Comparison of ENCODE assay signal across 9 cellular contexts in the genomic region with DNA sequence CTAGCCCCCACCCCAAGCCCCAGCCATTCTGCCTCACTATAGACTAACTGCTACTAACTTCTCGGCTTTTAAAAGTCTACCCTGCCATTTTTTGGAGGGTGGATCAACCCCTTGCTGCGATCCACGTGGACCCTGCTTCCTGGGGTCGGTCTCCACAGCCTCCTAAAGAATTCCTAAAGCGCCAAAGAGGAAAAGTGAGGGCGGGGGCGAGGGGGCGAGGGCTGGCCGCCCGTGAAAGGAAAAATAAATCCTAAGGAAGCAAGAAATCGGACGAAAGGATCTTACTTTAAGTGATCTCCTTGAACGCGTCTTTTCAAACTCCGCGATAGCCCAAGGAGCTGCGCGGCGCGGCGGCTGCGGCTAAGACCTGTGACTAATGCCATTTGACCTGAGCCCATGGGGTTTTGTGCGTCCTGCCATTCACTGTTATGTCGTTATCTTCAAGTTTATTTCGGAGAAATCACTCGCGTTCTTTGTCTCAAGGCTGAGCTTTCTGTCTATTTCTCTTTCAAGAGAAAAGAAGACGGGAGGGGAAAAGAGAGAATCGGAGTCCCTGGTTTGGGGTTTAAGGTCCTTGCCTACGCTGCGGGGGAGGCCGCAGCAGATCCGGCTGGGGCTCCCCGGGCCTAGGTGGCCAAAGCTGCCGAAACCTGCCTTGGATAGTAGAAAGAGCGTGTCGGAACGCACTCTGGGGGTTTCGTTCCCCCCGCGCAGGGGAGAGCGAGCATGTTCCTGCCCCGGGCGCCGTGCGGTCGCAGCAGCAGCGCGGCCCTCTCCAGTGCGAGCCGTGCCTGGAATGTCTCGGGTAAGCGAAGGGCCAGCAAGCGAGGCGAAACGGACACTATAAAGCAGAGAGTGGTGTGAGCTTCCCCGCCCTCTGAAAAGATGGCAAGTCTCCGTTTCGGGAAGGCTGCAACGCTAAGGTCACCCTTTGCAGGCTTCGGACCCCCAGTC.
DNase-seq lines count a peak whose midpoint lies in the region; ATAC-seq and TF ChIP-seq lines count a peak whose summit lies in the region.
"Had no signal": no experiment of that assay in that cellular context is flagged by ENCODE, and none has a peak within 500 bp of the region (broad histone marks: within the 10 kb centered on the region; RNA-seq: fewer than 3 reads in every experiment).

No MANE protein-coding gene starts in this region.

- H3K4me3 ChIP-seq in WERI-Rb-1 (ENCODE audit: low read depth, low read length) (peak overlapping the region; percentile 48), foreskin fibroblast (ENCODE audit: low read depth in 1 of 2, low read length in 2 of 2) (peak overlapping the region; percentile 18 to 28), retinal pigment epithelial cell (ENCODE audit: low read length) (peak overlapping the region; percentile 32)

- ATAC-seq in HG02852 (IDR thresholded peaks at IDR 0.05; ENCODE audit: unreplicated experiment) (no peak), HG02884 (IDR thresholded peaks at IDR 0.05; ENCODE audit: unreplicated experiment) (no peak)

- in situ Hi-C loops in GM13976 (cut with MboI; ENCODE audit: low sequenced_read_pairs, unreplicated experiment): no loop called here

- H3K36me3 ChIP-seq in WERI-Rb-1: no peaks in the 10 kb centered on the region

- DNase-seq in GM13976 (ENCODE audit: low spot score) (peak; percentile 36), WERI-Rb-1 (peak; percentile 39), foreskin fibroblast (peak; percentile 22 to 65), retinal pigment epithelial cell (ENCODE audit: low read depth) (no peak), hepatic stellate cell (ENCODE audit: low spot score) (no peak), midbrain (lab: John Stamatoyannopoulos, UW) (no peak)
- DNase-seq: occipital lobe had no signal

- TF ChIP-seq CTCF in GM13976 (IDR thresholded peaks at IDR 0.05; ENCODE audit: borderline replicate concordance, control extremely low read depth, extremely low read depth, insufficient read depth, missing control alignments) (no peak), WERI-Rb-1 (IDR thresholded peaks at IDR 0.05; ENCODE audit: low read depth, low read length) (no peak), foreskin fibroblast (IDR thresholded peaks at IDR 0.05; ENCODE audit: low read depth, low read length) (no peak), retinal pigment epithelial cell (conservative IDR thresholded peaks at IDR 0.05; ENCODE audit: low read depth, low read length) (no peak)

- no peaks in the 10 kb centered on the region for H3K9me3 ChIP-seq in WERI-Rb-1 (ENCODE audit: severe bottlenecking)

- H3K27me3 ChIP-seq in WERI-Rb-1 (ENCODE audit: insufficient read depth, low read depth, severe bottlenecking): peaks cover 62% of the 10 kb centered on the region

- no peak overlapping the region for H3K27ac ChIP-seq in WERI-Rb-1

Comparison
In these comparisons a context has a peak if more than half of its experiments do, and no peak if none do; other contexts are left out.
1. DNase-seq: peak in GM13976 (single experiment), WERI-Rb-1 (single experiment) and foreskin fibroblast (2 of 2); none in retinal pigment epithelial cell (single experiment), hepatic stellate cell (single experiment) and midbrain (single experiment).
2. Peak in every context shown above with its lines, with median percentiles within 50 percentile points of each other: H3K4me3 ChIP-seq.